ENCODE assay signal across 1 cellular context in the genomic region with DNA sequence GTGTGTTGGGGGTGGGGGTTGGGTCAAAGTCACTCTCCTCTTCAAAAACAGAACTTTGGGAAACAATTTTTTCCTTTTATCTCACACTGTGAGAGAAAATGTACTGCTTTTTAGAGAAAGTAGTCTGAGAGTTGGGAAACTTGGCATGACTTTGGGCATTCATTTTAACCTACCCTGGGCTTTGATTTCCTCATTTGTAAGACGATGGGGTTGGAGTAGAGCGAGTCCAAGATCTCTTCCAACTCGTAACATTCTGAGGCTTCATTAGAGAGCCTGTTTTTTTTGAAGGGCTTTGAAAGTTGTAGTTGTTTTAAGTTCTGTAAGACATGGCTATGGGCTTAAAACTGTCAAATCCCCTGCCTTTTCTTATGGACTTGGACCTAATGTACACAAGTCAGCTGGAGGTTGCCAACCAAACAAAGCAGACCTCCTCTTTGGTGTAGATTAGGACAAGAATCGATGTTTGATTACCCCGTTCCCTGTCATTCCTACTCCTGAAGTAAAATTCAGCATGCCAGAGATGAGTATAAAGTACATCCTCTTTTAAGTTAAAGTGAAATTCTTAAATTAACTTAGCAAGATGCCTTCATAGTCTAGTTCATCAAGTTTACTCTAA.
TF ChIP-seq lines count a peak whose summit lies in the region.

No MANE protein-coding gene starts in this region.

TF ChIP-seq in HepG2, 621 proteins besides CTCF, POLR2A, EP300 and RAD21 (continues in another document):
- TF ChIP-seq KMT2A (CRISPR knock-in tag; IDR thresholded peaks at IDR 0.05): peak; percentile 69; the same call in 1 of the 2 replicates
- TF ChIP-seq PPARG (CRISPR knock-in tag; conservative IDR thresholded peaks at IDR 0.05): peak; percentile 25; the same call in 1 of the 2 replicates
- TF ChIP-seq, protein P1, sequence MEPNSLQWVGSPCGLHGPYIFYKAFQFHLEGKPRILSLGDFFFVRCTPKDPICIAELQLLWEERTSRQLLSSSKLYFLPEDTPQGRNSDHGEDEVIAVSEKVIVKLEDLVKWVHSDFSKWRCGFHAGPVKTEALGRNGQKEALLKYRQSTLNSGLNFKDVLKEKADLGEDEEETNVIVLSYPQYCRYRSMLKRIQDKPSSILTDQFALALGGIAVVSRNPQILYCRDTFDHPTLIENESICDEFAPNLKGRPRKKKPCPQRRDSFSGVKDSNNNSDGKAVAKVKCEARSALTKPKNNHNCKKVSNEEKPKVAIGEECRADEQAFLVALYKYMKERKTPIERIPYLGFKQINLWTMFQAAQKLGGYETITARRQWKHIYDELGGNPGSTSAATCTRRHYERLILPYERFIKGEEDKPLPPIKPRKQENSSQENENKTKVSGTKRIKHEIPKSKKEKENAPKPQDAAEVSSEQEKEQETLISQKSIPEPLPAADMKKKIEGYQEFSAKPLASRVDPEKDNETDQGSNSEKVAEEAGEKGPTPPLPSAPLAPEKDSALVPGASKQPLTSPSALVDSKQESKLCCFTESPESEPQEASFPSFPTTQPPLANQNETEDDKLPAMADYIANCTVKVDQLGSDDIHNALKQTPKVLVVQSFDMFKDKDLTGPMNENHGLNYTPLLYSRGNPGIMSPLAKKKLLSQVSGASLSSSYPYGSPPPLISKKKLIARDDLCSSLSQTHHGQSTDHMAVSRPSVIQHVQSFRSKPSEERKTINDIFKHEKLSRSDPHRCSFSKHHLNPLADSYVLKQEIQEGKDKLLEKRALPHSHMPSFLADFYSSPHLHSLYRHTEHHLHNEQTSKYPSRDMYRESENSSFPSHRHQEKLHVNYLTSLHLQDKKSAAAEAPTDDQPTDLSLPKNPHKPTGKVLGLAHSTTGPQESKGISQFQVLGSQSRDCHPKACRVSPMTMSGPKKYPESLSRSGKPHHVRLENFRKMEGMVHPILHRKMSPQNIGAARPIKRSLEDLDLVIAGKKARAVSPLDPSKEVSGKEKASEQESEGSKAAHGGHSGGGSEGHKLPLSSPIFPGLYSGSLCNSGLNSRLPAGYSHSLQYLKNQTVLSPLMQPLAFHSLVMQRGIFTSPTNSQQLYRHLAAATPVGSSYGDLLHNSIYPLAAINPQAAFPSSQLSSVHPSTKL (CRISPR knock-in tag; IDR thresholded peaks at IDR 0.05): peak; percentile 56
- no peak for TF ChIP-seq MIER3 (CRISPR knock-in tag; IDR thresholded peaks at IDR 0.05; ENCODE audit: borderline replicate concordance)
- TF ChIP-seq PAXIP1 (CRISPR knock-in tag; conservative IDR thresholded peaks at IDR 0.05): peak; percentile 37; the same call in 1 of the 2 replicates
- TF ChIP-seq ZNF205 (CRISPR knock-in tag; IDR thresholded peaks at IDR 0.05): 0 out of 2 replicates have a peak, but pooled peaks have one; percentile 36
- TF ChIP-seq SOX13 (IDR thresholded peaks at IDR 0.05): no peak
- TF ChIP-seq SOX13 (CRISPR knock-in tag; conservative IDR thresholded peaks at IDR 0.05 in 1 of 2, IDR thresholded peaks at IDR 0.05 in 1 of 2): peak in 1 of 2 experiments; percentile 63; a peak in 2 of 4 replicates
- TF ChIP-seq MIXL1 (CRISPR knock-in tag; IDR thresholded peaks at IDR 0.05): 0 out of 2 replicates have a peak, but pooled peaks have one; percentile 52
- TF ChIP-seq KAT2B (IDR thresholded peaks at IDR 0.05; ENCODE audit: borderline replicate concordance, low read depth, low read length): no peak
- TF ChIP-seq ARID3A (IDR thresholded peaks at IDR 0.05; ENCODE audit: low read depth, low read length): peak; percentile 42; the same call in 1 of the 2 replicates
- no peak for TF ChIP-seq NONO (IDR thresholded peaks at IDR 0.05)
- no peak for TF ChIP-seq NONO (CRISPR knock-in tag; conservative IDR thresholded peaks at IDR 0.05)
- TF ChIP-seq ONECUT2 (CRISPR knock-in tag; IDR thresholded peaks at IDR 0.05): peak; percentile 77
- TF ChIP-seq KAT7 (CRISPR knock-in tag; IDR thresholded peaks at IDR 0.05; ENCODE audit: borderline replicate concordance): 0 out of 2 replicates have a peak, but pooled peaks have one; percentile 33
- TF ChIP-seq ZNF281 (CRISPR knock-in tag; IDR thresholded peaks at IDR 0.05; ENCODE audit: borderline replicate concordance): 0 out of 2 replicates have a peak, but pooled peaks have one; percentile 32
- TF ChIP-seq HNF4A (CRISPR knock-in tag; IDR thresholded peaks at IDR 0.05): peak; percentile 37; the same call in 1 of the 2 replicates
- TF ChIP-seq SOX5 (CRISPR knock-in tag; IDR thresholded peaks at IDR 0.05; ENCODE audit: borderline replicate concordance): peak; percentile 10; the same call in 1 of the 2 replicates
- peak; percentile 31; the same call in 1 of the 2 replicates for TF ChIP-seq CREM (IDR thresholded peaks at IDR 0.05)
- TF ChIP-seq CREM (CRISPR knock-in tag; IDR thresholded peaks at IDR 0.05): no peak
- TF ChIP-seq, protein P2, sequence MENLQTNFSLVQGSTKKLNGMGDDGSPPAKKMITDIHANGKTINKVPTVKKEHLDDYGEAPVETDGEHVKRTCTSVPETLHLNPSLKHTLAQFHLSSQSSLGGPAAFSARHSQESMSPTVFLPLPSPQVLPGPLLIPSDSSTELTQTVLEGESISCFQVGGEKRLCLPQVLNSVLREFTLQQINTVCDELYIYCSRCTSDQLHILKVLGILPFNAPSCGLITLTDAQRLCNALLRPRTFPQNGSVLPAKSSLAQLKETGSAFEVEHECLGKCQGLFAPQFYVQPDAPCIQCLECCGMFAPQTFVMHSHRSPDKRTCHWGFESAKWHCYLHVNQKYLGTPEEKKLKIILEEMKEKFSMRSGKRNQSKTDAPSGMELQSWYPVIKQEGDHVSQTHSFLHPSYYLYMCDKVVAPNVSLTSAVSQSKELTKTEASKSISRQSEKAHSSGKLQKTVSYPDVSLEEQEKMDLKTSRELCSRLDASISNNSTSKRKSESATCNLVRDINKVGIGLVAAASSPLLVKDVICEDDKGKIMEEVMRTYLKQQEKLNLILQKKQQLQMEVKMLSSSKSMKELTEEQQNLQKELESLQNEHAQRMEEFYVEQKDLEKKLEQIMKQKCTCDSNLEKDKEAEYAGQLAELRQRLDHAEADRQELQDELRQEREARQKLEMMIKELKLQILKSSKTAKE (CRISPR knock-in tag; IDR thresholded peaks at IDR 0.05; ENCODE audit: borderline replicate concordance): no peak
- TF ChIP-seq NKX3-1 (CRISPR knock-in tag; IDR thresholded peaks at IDR 0.05): no peak
- no peak for TF ChIP-seq ESRRA (CRISPR knock-in tag; IDR thresholded peaks at IDR 0.05; ENCODE audit: low read depth)
- no peak for TF ChIP-seq ZNF577 (CRISPR knock-in tag; IDR thresholded peaks at IDR 0.05; ENCODE audit: borderline replicate concordance, low read depth)
- peak; percentile 67 for TF ChIP-seq SAP130 (CRISPR knock-in tag; IDR thresholded peaks at IDR 0.05; ENCODE audit: low read depth)
- 0 out of 2 replicates have a peak, but pooled peaks have one; percentile 35 for TF ChIP-seq KMT2B (CRISPR knock-in tag; IDR thresholded peaks at IDR 0.05)
- TF ChIP-seq, protein P3, sequence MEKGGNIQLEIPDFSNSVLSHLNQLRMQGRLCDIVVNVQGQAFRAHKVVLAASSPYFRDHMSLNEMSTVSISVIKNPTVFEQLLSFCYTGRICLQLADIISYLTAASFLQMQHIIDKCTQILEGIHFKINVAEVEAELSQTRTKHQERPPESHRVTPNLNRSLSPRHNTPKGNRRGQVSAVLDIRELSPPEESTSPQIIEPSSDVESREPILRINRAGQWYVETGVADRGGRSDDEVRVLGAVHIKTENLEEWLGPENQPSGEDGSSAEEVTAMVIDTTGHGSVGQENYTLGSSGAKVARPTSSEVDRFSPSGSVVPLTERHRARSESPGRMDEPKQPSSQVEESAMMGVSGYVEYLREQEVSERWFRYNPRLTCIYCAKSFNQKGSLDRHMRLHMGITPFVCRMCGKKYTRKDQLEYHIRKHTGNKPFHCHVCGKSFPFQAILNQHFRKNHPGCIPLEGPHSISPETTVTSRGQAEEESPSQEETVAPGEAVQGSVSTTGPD (CRISPR knock-in tag; IDR thresholded peaks at IDR 0.05): peak; percentile 53; the same call in 1 of the 2 replicates
- TF ChIP-seq FOXA1 (IDR thresholded peaks at IDR 0.05): no peak
- TF ChIP-seq FOXA1 (CRISPR knock-in tag; IDR thresholded peaks at IDR 0.05): peak; percentile 81
- TF ChIP-seq KDM6A (CRISPR knock-in tag; IDR thresholded peaks at IDR 0.05; ENCODE audit: low read depth): 0 out of 2 replicates have a peak, but pooled peaks have one; percentile 22
- TF ChIP-seq ATF1 (CRISPR knock-in tag; IDR thresholded peaks at IDR 0.05): no peak
- no peak for TF ChIP-seq ETV5 (CRISPR knock-in tag; IDR thresholded peaks at IDR 0.05; ENCODE audit: borderline replicate concordance)
- TF ChIP-seq TBX3 (IDR thresholded peaks at IDR 0.05; ENCODE audit: borderline replicate concordance): no peak
- TF ChIP-seq GATAD2A (CRISPR knock-in tag; IDR thresholded peaks at IDR 0.05): peak; percentile 62
- TF ChIP-seq, protein P4, sequence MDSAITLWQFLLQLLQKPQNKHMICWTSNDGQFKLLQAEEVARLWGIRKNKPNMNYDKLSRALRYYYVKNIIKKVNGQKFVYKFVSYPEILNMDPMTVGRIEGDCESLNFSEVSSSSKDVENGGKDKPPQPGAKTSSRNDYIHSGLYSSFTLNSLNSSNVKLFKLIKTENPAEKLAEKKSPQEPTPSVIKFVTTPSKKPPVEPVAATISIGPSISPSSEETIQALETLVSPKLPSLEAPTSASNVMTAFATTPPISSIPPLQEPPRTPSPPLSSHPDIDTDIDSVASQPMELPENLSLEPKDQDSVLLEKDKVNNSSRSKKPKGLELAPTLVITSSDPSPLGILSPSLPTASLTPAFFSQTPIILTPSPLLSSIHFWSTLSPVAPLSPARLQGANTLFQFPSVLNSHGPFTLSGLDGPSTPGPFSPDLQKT (CRISPR knock-in tag; IDR thresholded peaks at IDR 0.05; ENCODE audit: borderline replicate concordance): no peak
- TF ChIP-seq MAX (IDR thresholded peaks at IDR 0.05): no peak
- TF ChIP-seq, protein P5, sequence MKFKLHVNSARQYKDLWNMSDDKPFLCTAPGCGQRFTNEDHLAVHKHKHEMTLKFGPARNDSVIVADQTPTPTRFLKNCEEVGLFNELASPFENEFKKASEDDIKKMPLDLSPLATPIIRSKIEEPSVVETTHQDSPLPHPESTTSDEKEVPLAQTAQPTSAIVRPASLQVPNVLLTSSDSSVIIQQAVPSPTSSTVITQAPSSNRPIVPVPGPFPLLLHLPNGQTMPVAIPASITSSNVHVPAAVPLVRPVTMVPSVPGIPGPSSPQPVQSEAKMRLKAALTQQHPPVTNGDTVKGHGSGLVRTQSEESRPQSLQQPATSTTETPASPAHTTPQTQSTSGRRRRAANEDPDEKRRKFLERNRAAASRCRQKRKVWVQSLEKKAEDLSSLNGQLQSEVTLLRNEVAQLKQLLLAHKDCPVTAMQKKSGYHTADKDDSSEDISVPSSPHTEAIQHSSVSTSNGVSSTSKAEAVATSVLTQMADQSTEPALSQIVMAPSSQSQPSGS (CRISPR knock-in tag; IDR thresholded peaks at IDR 0.05): peak; percentile 30; the same call in 1 of the 2 replicates
- 0 out of 2 replicates have a peak, but pooled peaks have one; percentile 63 for TF ChIP-seq MBD4 (IDR thresholded peaks at IDR 0.05; ENCODE audit: borderline replicate concordance, low read length)
- TF ChIP-seq ZNF329 (CRISPR knock-in tag; IDR thresholded peaks at IDR 0.05; ENCODE audit: low read depth): no peak
- TF ChIP-seq SIN3A (IDR thresholded peaks at IDR 0.05; ENCODE audit: borderline replicate concordance, low read depth, low read length): no peak
